In the genomic region with DNA sequence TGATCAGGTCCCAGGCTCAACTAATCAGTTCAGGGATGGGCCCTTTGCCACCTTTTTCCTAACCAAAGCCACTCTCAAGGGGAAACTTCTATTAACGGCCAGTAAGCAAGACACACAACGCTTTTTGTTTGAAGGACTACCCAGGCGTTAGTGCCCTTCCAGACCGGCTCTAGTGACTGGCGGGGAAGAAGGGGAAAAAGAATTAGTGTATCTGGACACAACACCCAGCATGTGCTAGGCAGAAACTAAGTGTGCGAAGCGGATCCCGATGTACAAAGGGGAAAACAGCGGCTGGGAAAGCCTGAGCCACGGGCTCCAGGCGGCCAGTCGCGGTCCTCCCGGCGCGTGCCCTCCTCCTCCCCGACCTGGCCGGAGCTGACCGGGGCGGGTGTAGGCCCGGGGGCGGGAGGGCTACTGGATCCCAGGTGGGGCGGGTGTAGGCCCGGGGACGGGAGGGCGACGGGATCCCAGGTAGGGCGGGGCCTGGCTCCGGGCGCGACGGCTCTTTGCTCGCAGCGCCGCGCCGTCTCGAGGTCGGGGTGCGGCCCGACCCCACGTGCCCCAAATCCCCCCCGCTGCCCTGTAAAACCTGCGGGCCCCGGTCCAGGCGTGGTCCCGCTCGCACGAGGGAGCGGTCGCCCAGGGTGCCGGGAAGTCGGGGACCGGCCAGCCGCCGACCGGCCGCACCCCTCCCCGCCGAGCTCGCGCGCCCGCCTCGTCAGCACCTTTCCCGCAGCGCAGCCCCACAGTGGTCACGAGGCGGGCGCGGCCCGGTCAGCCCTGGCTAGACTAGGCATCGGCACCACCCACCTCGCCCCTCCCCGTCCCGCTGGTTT, we compare ENCODE assay signal across 8 cellular contexts. TPM values are rescaled to one million over a fixed set of nuclear protein-coding genes. Genes with fewer than 3 reads are reported as not detected.
DNase-seq lines count a peak whose midpoint lies in the region; ATAC-seq, FAIRE-seq and TF ChIP-seq lines count a peak whose summit lies in the region.

No MANE protein-coding gene starts in this region.

- peak overlapping the region; percentile 99 for H3K27ac ChIP-seq in CD4-positive, CD25-positive, alpha-beta regulatory T cell (ENCODE audit: insufficient read depth, low read length, poor library complexity, severe bottlenecking)
- H3K27ac ChIP-seq in RWPE1 (peak overlapping the region; percentile 96), stomach smooth muscle (ENCODE audit: low read length) (peak overlapping the region; percentile 96)

- CTCF ChIA-PET in RWPE1 (lab: Yijun Ruan, JAX) = interaction anchor here (0.6 to 1.5 kb wide), 3 partner anchors 71 to 230 kb away, joined by 3 read pairs; no protein-coding TSS in a partner anchor

- no peaks in the 10 kb centered on the region for H3K36me3 ChIP-seq in CD4-positive, CD25-positive, alpha-beta regulatory T cell (ENCODE audit: control insufficient read depth, insufficient read depth, low read length)
- H3K36me3 ChIP-seq in bronchial epithelial cell (ENCODE audit: control insufficient read depth, insufficient read depth, low read length) (no peaks in the 10 kb centered on the region), kidney epithelial cell (ENCODE audit: control insufficient read depth, insufficient read depth, low read length) (no peaks in the 10 kb centered on the region), stomach smooth muscle (ENCODE audit: control insufficient read depth in 2 of 2, insufficient read depth in 2 of 2, low read length in 2 of 2) (no peaks in the 10 kb centered on the region)

- peaks cover 5% of the 10 kb centered on the region for H3K36me3 Mint-ChIP-seq in CD4-positive, CD25-positive, alpha-beta regulatory T cell

- no peaks in the 10 kb centered on the region for H3K27me3 ChIP-seq in CD4-positive, CD25-positive, alpha-beta regulatory T cell (ENCODE audit: control insufficient read depth, insufficient read depth, low read length)
- no peaks in the 10 kb centered on the region for H3K27me3 ChIP-seq in bronchial epithelial cell (ENCODE audit: control insufficient read depth, insufficient read depth, low read length)
- H3K27me3 ChIP-seq in kidney epithelial cell (ENCODE audit: control insufficient read depth, insufficient read depth, low read length) = no peaks in the 10 kb centered on the region
- no peaks in the 10 kb centered on the region for H3K27me3 ChIP-seq in stomach smooth muscle (ENCODE audit: control insufficient read depth in 1 of 2, insufficient read depth in 2 of 2, low read length in 2 of 2)

- H3K4me3 Mint-ChIP-seq in CD4-positive, CD25-positive, alpha-beta regulatory T cell = peak overlapping the region; percentile 91 to 96 (median 94)

- POLR2A ChIA-PET in RWPE1 (lab: Yijun Ruan, JAX; ENCODE audit: low non-redundant PET) = interaction anchor here (1.2 to 2.6 kb wide), 4 partner anchors 54 to 227 kb away, joined by 6 to 19 read pairs (median 12); a partner anchor contains a TSS

- H3K9ac ChIP-seq in stomach smooth muscle (ENCODE audit: low read length in 2 of 2) = peak overlapping the region; percentile 94 to 96

- peak; percentile 15 to 17 for ATAC-seq in CD4-positive, CD25-positive, alpha-beta regulatory T cell (ENCODE audit: low read depth in 2 of 2)
- ATAC-seq in GM19035 (IDR thresholded peaks at IDR 0.05; ENCODE audit: unreplicated experiment) (peak; percentile 46), HG03159 (IDR thresholded peaks at IDR 0.05; ENCODE audit: unreplicated experiment) (peak; percentile 38)

- TF ChIP-seq CTCF in RWPE1 (conservative IDR thresholded peaks at IDR 0.05; ENCODE audit: low read depth) (no peak), bronchial epithelial cell (IDR thresholded peaks at IDR 0.05; ENCODE audit: insufficient read depth, low read length, severe bottlenecking) (no peak), kidney epithelial cell (IDR thresholded peaks at IDR 0.05; ENCODE audit: insufficient read depth, low read length, poor library complexity, severe bottlenecking) (no peak)

- H3K9me3 Mint-ChIP-seq in CD4-positive, CD25-positive, alpha-beta regulatory T cell = peaks cover 0 to 1% (median 0%) of the 10 kb centered on the region in 7 donors

- no peak for FAIRE-seq in bronchial epithelial cell (lab: Jason Lieb, UNC)

- peaks cover 23 to 74% (median 46%) of the 10 kb centered on the region in 4 donors for H3K4me1 Mint-ChIP-seq in CD4-positive, CD25-positive, alpha-beta regulatory T cell

- peaks cover 59% of the 10 kb centered on the region for H3K4me1 ChIP-seq in CD4-positive, CD25-positive, alpha-beta regulatory T cell (ENCODE audit: control insufficient read depth, insufficient read depth, low read length, poor library complexity, severe bottlenecking)
- peaks cover 20% of the 10 kb centered on the region for H3K4me1 ChIP-seq in stomach smooth muscle (ENCODE audit: control insufficient read depth, insufficient read depth, low read length)

- H3K27ac Mint-ChIP-seq in CD4-positive, CD25-positive, alpha-beta regulatory T cell = peak overlapping the region; percentile 100

- peaks cover 12% of the 10 kb centered on the region for H3K27me3 Mint-ChIP-seq in CD4-positive, CD25-positive, alpha-beta regulatory T cell

- no peaks in the 10 kb centered on the region for H3K9me3 ChIP-seq in CD4-positive, CD25-positive, alpha-beta regulatory T cell (ENCODE audit: control insufficient read depth in 2 of 2, low read length in 2 of 2)
- no peaks in the 10 kb centered on the region for H3K9me3 ChIP-seq in stomach smooth muscle (ENCODE audit: control insufficient read depth in 2 of 2, low read length in 2 of 2)

- DNase-seq in CD4-positive, CD25-positive, alpha-beta regulatory T cell = peak in 2 of 3 donors; percentile 51 to 70
- DNase-seq in RWPE1 (ENCODE audit: low spot score) (peak; percentile 36), bronchial epithelial cell (ENCODE audit: low read depth) (no peak), kidney epithelial cell (ENCODE audit: low read depth) (no peak), LoVo (ENCODE audit: low spot score) (no peak)

- peak overlapping the region; percentile 68 for H3K4me3 ChIP-seq in CD4-positive, CD25-positive, alpha-beta regulatory T cell (ENCODE audit: low read depth, low read length)
- peak overlapping the region; percentile 47 for H3K4me3 ChIP-seq in bronchial epithelial cell (ENCODE audit: low read depth, low read length)
- peak overlapping the region; percentile 55 for H3K4me3 ChIP-seq in kidney epithelial cell (ENCODE audit: low read depth, low read length)
- peak overlapping the region; percentile 68 to 75 for H3K4me3 ChIP-seq in stomach smooth muscle (ENCODE audit: low read length in 2 of 2)

RNA-seq across cellular contexts. Expression of a gene that starts 48.8 kb away (rescaled TPM):
- 21.0 TPM for total RNA-seq in CD4-positive, CD25-positive, alpha-beta regulatory T cell
- polyA plus RNA-seq in CD4-positive, CD25-positive, alpha-beta regulatory T cell = 10 to 100 TPM; 21.9 to 38.4 (median 30.7) TPM
- total RNA-seq in bronchial epithelial cell = 14.5 and 17.9 TPM in 2 replicates
- 9.1 and 15.4 TPM in 2 replicates for total RNA-seq in kidney epithelial cell

RNA-seq across cellular contexts. Expression of a gene that starts 54.7 kb away (rescaled TPM):
- 330 TPM for total RNA-seq in CD4-positive, CD25-positive, alpha-beta regulatory T cell
- 100 to 1,000 TPM; 131 to 188 (median 173) TPM for polyA plus RNA-seq in CD4-positive, CD25-positive, alpha-beta regulatory T cell
- total RNA-seq in bronchial epithelial cell (17.1 and 17.5 TPM in 2 replicates), kidney epithelial cell (144 and 150 TPM in 2 replicates)

Comparison
In these comparisons a context has a peak if more than half of its experiments do, and no peak if none do; other contexts are left out.
1. DNase-seq: peak in CD4-positive, CD25-positive, alpha-beta regulatory T cell (2 of 3) and RWPE1 (single experiment); none in bronchial epithelial cell (single experiment), kidney epithelial cell (single experiment) and LoVo (single experiment).
2. Peak in every context shown above with its lines, with median percentiles within 50 percentile points of each other: ATAC-seq, H3K27ac ChIP-seq and H3K4me3 ChIP-seq.